1 cellular context compared by ENCODE assay signal in the genomic region with DNA sequence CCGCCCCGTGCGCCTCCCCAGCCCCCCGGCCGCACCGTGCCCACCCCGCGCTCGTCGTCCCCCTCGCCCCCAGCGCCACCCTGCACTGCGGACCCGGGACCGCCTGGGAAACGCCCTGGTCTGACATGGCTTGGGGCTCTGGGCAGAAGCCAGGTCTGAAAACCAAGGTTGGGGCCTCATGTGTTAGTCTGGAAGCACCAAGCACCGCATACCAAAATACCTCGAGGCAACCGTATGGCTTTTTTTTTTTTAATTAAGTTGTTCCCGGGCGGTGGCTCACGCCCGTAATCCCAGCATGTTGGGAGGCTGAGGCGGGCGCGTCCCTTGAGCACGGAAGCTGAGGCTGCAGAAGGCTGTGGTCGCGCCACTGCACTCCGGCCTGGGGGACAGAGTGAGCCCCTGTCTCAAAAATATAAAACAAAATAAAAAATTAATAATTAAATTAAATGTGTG.
TF ChIP-seq lines count a peak whose summit lies in the region.

No MANE protein-coding gene starts in this region.

TF ChIP-seq in HEK293, 187 proteins besides CTCF, POLR2A, EP300 and RAD21 (continued from another document):
- TF ChIP-seq WT1 (tag by site-specific recombination; IDR thresholded peaks at IDR 0.05) (peak; percentile 66), ZNF580 (tag by site-specific recombination; IDR thresholded peaks at IDR 0.05) (no peak)
